In the genomic region with DNA sequence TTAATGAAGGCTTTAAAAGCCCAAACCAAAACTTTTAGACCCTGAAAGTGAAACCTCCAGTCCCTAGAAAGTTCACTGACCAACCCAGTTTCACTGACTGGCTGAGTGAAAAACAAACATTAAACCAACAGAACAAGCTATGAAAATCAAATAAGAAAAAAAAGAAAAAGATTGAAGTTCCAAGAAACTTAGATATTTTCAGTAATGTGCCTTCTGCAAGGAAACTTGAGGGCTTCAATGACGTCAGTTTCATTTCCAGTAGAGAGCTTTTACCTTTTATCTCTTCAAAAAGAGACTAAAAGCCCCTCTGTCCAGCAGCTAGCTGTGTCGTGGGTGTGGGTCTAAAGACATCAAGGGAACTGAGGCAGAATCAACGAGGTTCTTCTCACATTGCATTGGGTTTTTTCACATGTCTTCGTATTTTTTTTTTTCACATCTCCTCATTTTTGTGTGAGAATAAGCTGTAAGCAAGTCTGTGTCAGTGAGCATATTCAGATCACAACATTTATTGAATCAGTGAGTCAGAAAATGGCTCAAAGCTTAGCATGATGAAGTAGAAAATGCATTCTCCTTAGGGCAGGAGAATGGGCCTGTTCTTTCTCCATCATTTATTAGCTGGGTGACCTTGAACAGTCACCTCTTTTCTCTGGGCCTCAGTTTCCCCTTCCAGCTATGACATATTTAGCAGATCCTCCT, we compare ENCODE assay signal across 11 cellular contexts. TPM values are rescaled to one million over a fixed set of nuclear protein-coding genes. Genes with fewer than 3 reads are reported as not detected.
A peak's percentile ranks its signal among the peaks of the same experiment; 100 is the strongest.
DNase-seq lines count a peak whose midpoint lies in the region; ATAC-seq, FAIRE-seq and TF ChIP-seq lines count a peak whose summit lies in the region.
"Had no signal": no experiment of that assay in that cellular context is flagged by ENCODE, and none has a peak within 500 bp of the region (broad histone marks: within the 10 kb centered on the region; RNA-seq: fewer than 3 reads in every experiment).

No MANE protein-coding gene starts in this region.

- in situ Hi-C loops in HepG2 (cut with HindIII; ENCODE audit: extremely low pct_ligation_motif_present, low pct_unique_long_range_greater_than_20kb) = no loop called here

- peak overlapping the region; percentile 7 for H3K4me3 ChIP-seq in Loucy (ENCODE audit: low read length, poor library complexity, severe bottlenecking)
- H3K4me3 ChIP-seq in HepG2 (replicated peaks in 1 of 3; ENCODE audit: insufficient read depth in 1 of 3, low read depth in 2 of 3, low read length in 3 of 3) = peak overlapping the region in 1 of 3 experiments; percentile 11; a peak in 2 of 6 replicates

- H3K9me3 ChIP-seq in Loucy (ENCODE audit: insufficient read depth, low read depth, low read length) (no peaks in the 10 kb centered on the region), HepG2 (ENCODE audit: low read length) (no peaks in the 10 kb centered on the region)

- FAIRE-seq in GM18507 (lab: Jason Lieb, UNC) = peak; percentile 75
- no peak for FAIRE-seq in HepG2 (lab: Jason Lieb, UNC)
- FAIRE-seq: astrocyte had no signal

- WGBS in HepG2 (ENCODE audit: low lambda C conversion rate) = 17% methylated on average over 4 of the region's 4 CpGs

- H3K4me1 ChIP-seq in Loucy (ENCODE audit: insufficient read depth, low read length, poor library complexity, severe bottlenecking) (peaks cover 48% of the 10 kb centered on the region), HepG2 (ENCODE audit: insufficient read depth, low read length) (peaks cover 31% of the 10 kb centered on the region)

- CTCF ChIA-PET in HepG2 (lab: Yijun Ruan, JAX; ENCODE audit: low intra/inter-chr PET ratio, low total read pairs) = no interaction called here

- no peak for TF ChIP-seq RAD21 in HepG2 (CRISPR knock-in tag; IDR thresholded peaks at IDR 0.05)

- H3K27me3 ChIP-seq in Loucy (ENCODE audit: insufficient read depth, low read length, poor library complexity, severe bottlenecking) (no peaks in the 10 kb centered on the region), HepG2 (ENCODE audit: control insufficient read depth in 1 of 2, insufficient read depth in 2 of 2, low read length in 2 of 2) (peaks cover 2 to 5% of the 10 kb centered on the region in 2 experiments; a peak in 2 of 5 replicates)

- POLR2A ChIA-PET in HepG2 (lab: Yijun Ruan, JAX) = interaction anchor here (1.4 kb wide), 1 partner anchor 141 kb away, joined by 3 read pairs; no protein-coding TSS in a partner anchor

- TF ChIP-seq EP300 in HepG2 (IDR thresholded peaks at IDR 0.05; ENCODE audit: low read depth in 2 of 2, low read length in 2 of 2) (no peak), HepG2 (CRISPR knock-in tag; IDR thresholded peaks at IDR 0.05; ENCODE audit: borderline replicate concordance) (no peak)

- peak overlapping the region; percentile 54 for H3K4me2 ChIP-seq in Loucy (ENCODE audit: low read depth, low read length, poor library complexity, severe bottlenecking)
- H3K4me2 ChIP-seq in HepG2 (ENCODE audit: low read depth, low read length) = peak overlapping the region; percentile 56

- intact Hi-C loops in HepG2 (cut with micrococcal nuclease; ENCODE audit: unreplicated experiment) = no loop called here

- TF ChIP-seq CTCF in Loucy (conservative IDR thresholded peaks at IDR 0.05; ENCODE audit: low read length) (no peak), HepG2 (CRISPR knock-in tag; IDR thresholded peaks at IDR 0.05) (no peak)

- DNase-seq in GM18507 (ENCODE audit: extremely low spot score, insufficient read length, low read depth) (peak; percentile 11), HepG2 (ENCODE audit: low spot score) (no peak), SW480 (ENCODE audit: low spot score) (no peak), glomerular visceral epithelial cell (ENCODE audit: extremely low spot score) (no peak), iPS-NIHi7 (ENCODE audit: extremely low spot score) (no peak), NCI-H2029 treated with DMSO at 0.1 percent for 48 hours (lab: John Stamatoyannopoulos, UW) (no peak)
- DNase-seq: GF-D8, NCI-H2171 treated with DMSO at 0.1 percent for 48 hours had no signal

- H2AFZ ChIP-seq in Loucy (ENCODE audit: low read length) (peak overlapping the region; percentile 91), HepG2 (ENCODE audit: low read length) (no peak overlapping the region)

- ATAC-seq in GM21529 (IDR thresholded peaks at IDR 0.05; ENCODE audit: unreplicated experiment) (peak; percentile 38), HepG2 (no peak)

- H3K9ac ChIP-seq in Loucy (ENCODE audit: low read depth, low read length, poor library complexity, severe bottlenecking) (peak overlapping the region; percentile 49), HepG2 (ENCODE audit: insufficient read depth, low read depth, low read length) (no peak overlapping the region)

- H3K27ac ChIP-seq in HepG2 (ENCODE audit: extremely low read length, insufficient read depth, low read length) = no peak overlapping the region

- TF ChIP-seq POLR2A in HepG2 (IDR thresholded peaks at IDR 0.05; ENCODE audit: insufficient read depth in 1 of 2, low read depth in 2 of 2, low read length in 2 of 2) = no peak

- H3K36me3 ChIP-seq in Loucy (ENCODE audit: insufficient read depth, low read length) (no peaks in the 10 kb centered on the region), HepG2 (replicated peaks in 1 of 2; ENCODE audit: control insufficient read depth in 1 of 2, insufficient read depth in 2 of 2, low read length in 2 of 2) (no peaks in the 10 kb centered on the region)

- no peaks in the 10 kb centered on the region for H3K9me2 ChIP-seq in Loucy (replicated peaks; ENCODE audit: low read depth, low read length)

- BruUV-seq in HepG2 (replicated peaks; lab: Mats Ljungman, UMichigan) = no TSS peak

- H4K20me1 ChIP-seq in Loucy (ENCODE audit: insufficient read depth, low read length, poor library complexity, severe bottlenecking) (no peaks in the 10 kb centered on the region), HepG2 (ENCODE audit: insufficient read depth, low read length) (no peaks in the 10 kb centered on the region)

- H3K79me2 ChIP-seq in Loucy (ENCODE audit: insufficient read depth, low read length) (no peaks in the 10 kb centered on the region), HepG2 (ENCODE audit: insufficient read depth, low read length) (no peaks in the 10 kb centered on the region)

- no peaks in the 10 kb centered on the region for H3F3A ChIP-seq in Loucy (ENCODE audit: low read depth)

TF ChIP-seq in HepG2, 621 proteins besides CTCF, POLR2A, EP300 and RAD21 (continues in another document):
- peak; percentile 59 for TF ChIP-seq CREB1 (IDR thresholded peaks at IDR 0.05)
- no peak for TF ChIP-seq CREB1 (CRISPR knock-in tag; IDR thresholded peaks at IDR 0.05)
- TF ChIP-seq ZSCAN20 (CRISPR knock-in tag; IDR thresholded peaks at IDR 0.05; ENCODE audit: borderline replicate concordance) = no peak
- TF ChIP-seq HMG20B (CRISPR knock-in tag; conservative IDR thresholded peaks at IDR 0.05) = no peak
- TF ChIP-seq, protein P1, sequence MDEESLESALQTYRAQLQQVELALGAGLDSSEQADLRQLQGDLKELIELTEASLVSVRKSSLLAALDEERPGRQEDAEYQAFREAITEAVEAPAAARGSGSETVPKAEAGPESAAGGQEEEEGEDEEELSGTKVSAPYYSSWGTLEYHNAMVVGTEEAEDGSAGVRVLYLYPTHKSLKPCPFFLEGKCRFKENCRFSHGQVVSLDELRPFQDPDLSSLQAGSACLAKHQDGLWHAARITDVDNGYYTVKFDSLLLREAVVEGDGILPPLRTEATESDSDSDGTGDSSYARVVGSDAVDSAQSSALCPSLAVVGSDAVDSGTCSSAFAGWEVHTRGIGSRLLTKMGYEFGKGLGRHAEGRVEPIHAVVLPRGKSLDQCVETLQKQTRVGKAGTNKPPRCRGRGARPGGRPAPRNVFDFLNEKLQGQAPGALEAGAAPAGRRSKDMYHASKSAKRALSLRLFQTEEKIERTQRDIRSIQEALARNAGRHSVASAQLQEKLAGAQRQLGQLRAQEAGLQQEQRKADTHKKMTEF (CRISPR knock-in tag; IDR thresholded peaks at IDR 0.05) = no peak
- no peak for TF ChIP-seq ZNF230 (CRISPR knock-in tag; IDR thresholded peaks at IDR 0.05)
- peak; percentile 48; the same call in 1 of the 2 replicates for TF ChIP-seq BCL6 (CRISPR knock-in tag; IDR thresholded peaks at IDR 0.05)
- TF ChIP-seq ZNF382 (CRISPR knock-in tag; IDR thresholded peaks at IDR 0.05; ENCODE audit: borderline replicate concordance) = no peak
- TF ChIP-seq ATF7 (IDR thresholded peaks at IDR 0.05) = peak; percentile 21; the same call in 1 of the 2 replicates
- TF ChIP-seq ATF7 (CRISPR knock-in tag; IDR thresholded peaks at IDR 0.05) = no peak

RNA-seq across cellular contexts. Expression of a gene that starts 54.8 kb away (rescaled TPM):
- 20.3 and 21.2 TPM in 2 replicates for total RNA-seq in HepG2 (2016; rRNA removed; fragmentation: Illumina TruSeq; extraction: Trizol)
- 5.3 and 5.8 TPM in 2 replicates for total RNA-seq in HepG2 (2016; cell fraction: cytosol; rRNA removed; fragmentation: Illumina TruSeq; extraction: Trizol; ENCODE audit: low read depth)
- 12.4 and 21.0 TPM in 2 replicates for total RNA-seq in HepG2 (2016; cell fraction: insoluble cytoplasmic fraction; rRNA removed; fragmentation: Illumina TruSeq; extraction: Trizol)
- 8.3 and 11.0 TPM in 2 replicates for total RNA-seq in HepG2 (2016; cell fraction: membrane; rRNA removed; fragmentation: Illumina TruSeq; extraction: Trizol)
- total RNA-seq in HepG2 (2016; cell fraction: nucleus; rRNA removed; fragmentation: Illumina TruSeq; extraction: Trizol) = 25.9 and 29.9 TPM in 2 replicates
- 53.7 and 67.5 TPM in 2 replicates for polyA plus RNA-seq in HepG2 (2011; rRNA removed)
- polyA plus RNA-seq in HepG2 (2011; cell fraction: cytosol; rRNA removed) = 18.9 and 19.0 TPM in 2 replicates
- 286 and 355 TPM in 2 replicates for polyA plus RNA-seq in HepG2 (2011; cell fraction: nucleus; rRNA removed)
- polyA plus RNA-seq in HepG2 (2012) = 95.9 and 236 TPM in 2 replicates
- polyA plus RNA-seq in HepG2 (2016; cell fraction: cytosol; fragmentation: Illumina TruSeq; extraction: Trizol; ENCODE audit: low read depth) = 1.1 and 1.4 TPM in 2 replicates
- polyA plus RNA-seq in HepG2 (2016; cell fraction: insoluble cytoplasmic fraction; fragmentation: Illumina TruSeq; extraction: Trizol; ENCODE audit: low read depth) = 19.4 and 26.5 TPM in 2 replicates
- 3.5 and 4.8 TPM in 2 replicates for polyA plus RNA-seq in HepG2 (2016; cell fraction: membrane; fragmentation: Illumina TruSeq; extraction: Trizol; ENCODE audit: low read depth)
- 95.1 and 111 TPM in 2 replicates for polyA plus RNA-seq in HepG2 (2016; cell fraction: nucleus; fragmentation: Illumina TruSeq; extraction: Trizol; ENCODE audit: insufficient read depth, low read depth)
- 16.4 and 68.3 TPM in 2 replicates for polyA minus RNA-seq in HepG2 (2011; rRNA and poly(A)+ RNA removed; ENCODE audit: low replicate concordance)
- 22.3 and 35.5 TPM in 2 replicates for polyA minus RNA-seq in HepG2 (2011; cell fraction: cytosol; rRNA and poly(A)+ RNA removed)
- polyA minus RNA-seq in HepG2 (2011; cell fraction: nucleus; rRNA and poly(A)+ RNA removed) = 81.2 and 114 TPM in 2 replicates
